ENCODE assay signal across 1 cellular context in the genomic region with DNA sequence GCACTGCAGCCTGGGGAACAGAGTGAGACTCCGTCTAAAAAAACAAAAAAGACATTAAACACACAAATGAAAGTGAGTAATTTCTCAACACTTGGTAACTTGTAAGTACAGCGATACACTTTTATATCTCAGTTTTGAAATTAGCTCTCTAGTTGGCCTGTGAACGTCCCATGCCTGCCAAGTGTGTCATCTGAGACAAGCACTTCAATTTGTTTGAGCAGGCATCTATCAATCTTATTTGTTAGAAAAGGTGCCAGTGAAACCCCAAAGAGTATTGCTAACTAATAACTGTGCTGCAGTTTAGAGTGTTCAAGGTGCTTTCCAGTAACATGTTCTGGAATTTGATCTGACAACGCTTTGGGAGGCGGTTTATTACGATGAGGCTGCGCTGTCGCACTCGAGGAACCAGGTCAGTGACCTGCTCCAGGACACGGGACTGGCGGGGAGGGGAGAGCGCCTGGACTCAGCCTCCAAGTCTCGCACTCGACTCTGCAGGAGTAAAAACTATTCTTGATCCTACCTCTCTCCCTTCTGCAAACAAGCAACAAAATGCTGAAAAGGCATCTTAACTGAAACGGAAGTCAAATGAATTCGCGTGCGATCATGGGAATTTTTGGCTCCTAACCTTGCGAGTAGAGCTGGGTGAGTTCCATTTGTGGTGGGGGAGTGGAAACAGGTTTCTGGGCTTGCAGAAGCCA.
TF ChIP-seq lines count a peak whose summit lies in the region.

No MANE protein-coding gene starts in this region.

TF ChIP-seq in HepG2, 621 proteins besides CTCF, POLR2A, EP300 and RAD21 (continued from another document and continues in another):
- no peak for TF ChIP-seq ZNF782 (CRISPR knock-in tag; IDR thresholded peaks at IDR 0.05; ENCODE audit: borderline replicate concordance)
- TF ChIP-seq MED1 (CRISPR knock-in tag; IDR thresholded peaks at IDR 0.05) = no peak; the same call in 1 of the 2 replicates
- no peak for TF ChIP-seq PPARG (CRISPR knock-in tag; conservative IDR thresholded peaks at IDR 0.05)
- TF ChIP-seq, protein P1, sequence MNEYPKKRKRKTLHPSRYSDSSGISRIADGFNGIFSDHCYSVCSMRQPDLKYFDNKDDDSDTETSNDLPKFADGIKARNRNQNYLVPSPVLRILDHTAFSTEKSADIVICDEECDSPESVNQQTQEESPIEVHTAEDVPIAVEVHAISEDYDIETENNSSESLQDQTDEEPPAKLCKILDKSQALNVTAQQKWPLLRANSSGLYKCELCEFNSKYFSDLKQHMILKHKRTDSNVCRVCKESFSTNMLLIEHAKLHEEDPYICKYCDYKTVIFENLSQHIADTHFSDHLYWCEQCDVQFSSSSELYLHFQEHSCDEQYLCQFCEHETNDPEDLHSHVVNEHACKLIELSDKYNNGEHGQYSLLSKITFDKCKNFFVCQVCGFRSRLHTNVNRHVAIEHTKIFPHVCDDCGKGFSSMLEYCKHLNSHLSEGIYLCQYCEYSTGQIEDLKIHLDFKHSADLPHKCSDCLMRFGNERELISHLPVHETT (CRISPR knock-in tag; conservative IDR thresholded peaks at IDR 0.05) = no peak
- TF ChIP-seq, protein P2, sequence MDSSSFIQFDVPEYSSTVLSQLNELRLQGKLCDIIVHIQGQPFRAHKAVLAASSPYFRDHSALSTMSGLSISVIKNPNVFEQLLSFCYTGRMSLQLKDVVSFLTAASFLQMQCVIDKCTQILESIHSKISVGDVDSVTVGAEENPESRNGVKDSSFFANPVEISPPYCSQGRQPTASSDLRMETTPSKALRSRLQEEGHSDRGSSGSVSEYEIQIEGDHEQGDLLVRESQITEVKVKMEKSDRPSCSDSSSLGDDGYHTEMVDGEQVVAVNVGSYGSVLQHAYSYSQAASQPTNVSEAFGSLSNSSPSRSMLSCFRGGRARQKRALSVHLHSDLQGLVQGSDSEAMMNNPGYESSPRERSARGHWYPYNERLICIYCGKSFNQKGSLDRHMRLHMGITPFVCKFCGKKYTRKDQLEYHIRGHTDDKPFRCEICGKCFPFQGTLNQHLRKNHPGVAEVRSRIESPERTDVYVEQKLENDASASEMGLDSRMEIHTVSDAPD (CRISPR knock-in tag; IDR thresholded peaks at IDR 0.05) = 0 out of 2 replicates have a peak, but pooled peaks have one; percentile 38
- peak; percentile 60 to 68; a peak in 3 of 4 replicates for TF ChIP-seq NR2F1 (CRISPR knock-in tag; IDR thresholded peaks at IDR 0.05)
- TF ChIP-seq, protein P3, sequence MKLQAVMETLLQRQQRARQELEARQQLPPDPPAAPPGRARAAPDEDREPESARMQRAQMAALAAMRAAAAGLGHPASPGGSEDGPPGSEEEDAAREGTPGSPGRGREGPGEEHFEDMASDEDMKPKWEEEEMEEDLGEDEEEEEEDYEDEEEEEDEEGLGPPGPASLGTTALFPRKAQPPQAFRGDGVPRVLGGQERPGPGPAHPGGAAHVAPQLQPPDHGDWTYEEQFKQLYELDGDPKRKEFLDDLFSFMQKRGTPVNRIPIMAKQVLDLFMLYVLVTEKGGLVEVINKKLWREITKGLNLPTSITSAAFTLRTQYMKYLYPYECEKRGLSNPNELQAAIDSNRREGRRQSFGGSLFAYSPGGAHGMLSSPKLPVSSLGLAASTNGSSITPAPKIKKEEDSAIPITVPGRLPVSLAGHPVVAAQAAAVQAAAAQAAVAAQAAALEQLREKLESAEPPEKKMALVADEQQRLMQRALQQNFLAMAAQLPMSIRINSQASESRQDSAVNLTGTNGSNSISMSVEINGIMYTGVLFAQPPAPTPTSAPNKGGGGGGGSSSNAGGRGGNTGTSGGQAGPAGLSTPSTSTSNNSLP (IDR thresholded peaks at IDR 0.05; ENCODE audit: low read depth, low read length) = no peak
- no peak for TF ChIP-seq MEIS1 (CRISPR knock-in tag; IDR thresholded peaks at IDR 0.05; ENCODE audit: borderline replicate concordance)
- TF ChIP-seq ZNF317 (CRISPR knock-in tag; IDR thresholded peaks at IDR 0.05) = 0 out of 2 replicates have a peak, but pooled peaks have one; percentile 21
- TF ChIP-seq ESRRA (CRISPR knock-in tag; IDR thresholded peaks at IDR 0.05; ENCODE audit: low read depth) = no peak; the same call in 1 of the 2 replicates
- TF ChIP-seq ZNF263 (CRISPR knock-in tag; IDR thresholded peaks at IDR 0.05) = no peak
- TF ChIP-seq, protein P4, sequence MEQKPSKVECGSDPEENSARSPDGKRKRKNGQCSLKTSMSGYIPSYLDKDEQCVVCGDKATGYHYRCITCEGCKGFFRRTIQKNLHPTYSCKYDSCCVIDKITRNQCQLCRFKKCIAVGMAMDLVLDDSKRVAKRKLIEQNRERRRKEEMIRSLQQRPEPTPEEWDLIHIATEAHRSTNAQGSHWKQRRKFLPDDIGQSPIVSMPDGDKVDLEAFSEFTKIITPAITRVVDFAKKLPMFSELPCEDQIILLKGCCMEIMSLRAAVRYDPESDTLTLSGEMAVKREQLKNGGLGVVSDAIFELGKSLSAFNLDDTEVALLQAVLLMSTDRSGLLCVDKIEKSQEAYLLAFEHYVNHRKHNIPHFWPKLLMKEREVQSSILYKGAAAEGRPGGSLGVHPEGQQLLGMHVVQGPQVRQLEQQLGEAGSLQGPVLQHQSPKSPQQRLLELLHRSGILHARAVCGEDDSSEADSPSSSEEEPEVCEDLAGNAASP (CRISPR knock-in tag; IDR thresholded peaks at IDR 0.05; ENCODE audit: borderline replicate concordance) = peak; percentile 30; the same call in 1 of the 2 replicates
- TF ChIP-seq SOX5 (CRISPR knock-in tag; IDR thresholded peaks at IDR 0.05; ENCODE audit: borderline replicate concordance) = no peak
- no peak for TF ChIP-seq FOXP1 (IDR thresholded peaks at IDR 0.05)
- no peak for TF ChIP-seq FOXP1 (CRISPR knock-in tag; IDR thresholded peaks at IDR 0.05)
- TF ChIP-seq, protein P5, sequence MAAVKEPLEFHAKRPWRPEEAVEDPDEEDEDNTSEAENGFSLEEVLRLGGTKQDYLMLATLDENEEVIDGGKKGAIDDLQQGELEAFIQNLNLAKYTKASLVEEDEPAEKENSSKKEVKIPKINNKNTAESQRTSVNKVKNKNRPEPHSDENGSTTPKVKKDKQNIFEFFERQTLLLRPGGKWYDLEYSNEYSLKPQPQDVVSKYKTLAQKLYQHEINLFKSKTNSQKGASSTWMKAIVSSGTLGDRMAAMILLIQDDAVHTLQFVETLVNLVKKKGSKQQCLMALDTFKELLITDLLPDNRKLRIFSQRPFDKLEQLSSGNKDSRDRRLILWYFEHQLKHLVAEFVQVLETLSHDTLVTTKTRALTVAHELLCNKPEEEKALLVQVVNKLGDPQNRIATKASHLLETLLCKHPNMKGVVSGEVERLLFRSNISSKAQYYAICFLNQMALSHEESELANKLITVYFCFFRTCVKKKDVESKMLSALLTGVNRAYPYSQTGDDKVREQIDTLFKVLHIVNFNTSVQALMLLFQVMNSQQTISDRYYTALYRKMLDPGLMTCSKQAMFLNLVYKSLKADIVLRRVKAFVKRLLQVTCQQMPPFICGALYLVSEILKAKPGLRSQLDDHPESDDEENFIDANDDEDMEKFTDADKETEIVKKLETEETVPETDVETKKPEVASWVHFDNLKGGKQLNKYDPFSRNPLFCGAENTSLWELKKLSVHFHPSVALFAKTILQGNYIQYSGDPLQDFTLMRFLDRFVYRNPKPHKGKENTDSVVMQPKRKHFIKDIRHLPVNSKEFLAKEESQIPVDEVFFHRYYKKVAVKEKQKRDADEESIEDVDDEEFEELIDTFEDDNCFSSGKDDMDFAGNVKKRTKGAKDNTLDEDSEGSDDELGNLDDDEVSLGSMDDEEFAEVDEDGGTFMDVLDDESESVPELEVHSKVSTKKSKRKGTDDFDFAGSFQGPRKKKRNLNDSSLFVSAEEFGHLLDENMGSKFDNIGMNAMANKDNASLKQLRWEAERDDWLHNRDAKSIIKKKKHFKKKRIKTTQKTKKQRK (IDR thresholded peaks at IDR 0.05; ENCODE audit: low read length) = no peak
- TF ChIP-seq KDM1A (CRISPR knock-in tag; IDR thresholded peaks at IDR 0.05) = no peak
- peak; percentile 4; the same call in 1 of the 2 replicates for TF ChIP-seq ZSCAN21 (CRISPR knock-in tag; IDR thresholded peaks at IDR 0.05; ENCODE audit: borderline replicate concordance)
- TF ChIP-seq ZBTB20 (CRISPR knock-in tag; IDR thresholded peaks at IDR 0.05; ENCODE audit: borderline replicate concordance, low read depth) = no peak
- no peak for TF ChIP-seq TAF15 (IDR thresholded peaks at IDR 0.05; ENCODE audit: low read depth, low read length, poor library complexity, severe bottlenecking)
- TF ChIP-seq ZNF629 (CRISPR knock-in tag; conservative IDR thresholded peaks at IDR 0.05) = no peak
- TF ChIP-seq ERF (CRISPR knock-in tag; IDR thresholded peaks at IDR 0.05) = no peak
- TF ChIP-seq FOXM1 (CRISPR knock-in tag; IDR thresholded peaks at IDR 0.05) = no peak
- peak; percentile 62; the same call in 1 of the 2 replicates for TF ChIP-seq BHLHE40 (IDR thresholded peaks at IDR 0.05; ENCODE audit: low read length)
- TF ChIP-seq ZNF883 (CRISPR knock-in tag; IDR thresholded peaks at IDR 0.05; ENCODE audit: not compliant biosample characterization) = no peak
- no peak for TF ChIP-seq TARDBP (CRISPR knock-in tag; IDR thresholded peaks at IDR 0.05)
- TF ChIP-seq ZNF160 (CRISPR knock-in tag; IDR thresholded peaks at IDR 0.05) = no peak
- no peak for TF ChIP-seq HMGA1 (CRISPR knock-in tag; conservative IDR thresholded peaks at IDR 0.05)
- TF ChIP-seq, protein P6, sequence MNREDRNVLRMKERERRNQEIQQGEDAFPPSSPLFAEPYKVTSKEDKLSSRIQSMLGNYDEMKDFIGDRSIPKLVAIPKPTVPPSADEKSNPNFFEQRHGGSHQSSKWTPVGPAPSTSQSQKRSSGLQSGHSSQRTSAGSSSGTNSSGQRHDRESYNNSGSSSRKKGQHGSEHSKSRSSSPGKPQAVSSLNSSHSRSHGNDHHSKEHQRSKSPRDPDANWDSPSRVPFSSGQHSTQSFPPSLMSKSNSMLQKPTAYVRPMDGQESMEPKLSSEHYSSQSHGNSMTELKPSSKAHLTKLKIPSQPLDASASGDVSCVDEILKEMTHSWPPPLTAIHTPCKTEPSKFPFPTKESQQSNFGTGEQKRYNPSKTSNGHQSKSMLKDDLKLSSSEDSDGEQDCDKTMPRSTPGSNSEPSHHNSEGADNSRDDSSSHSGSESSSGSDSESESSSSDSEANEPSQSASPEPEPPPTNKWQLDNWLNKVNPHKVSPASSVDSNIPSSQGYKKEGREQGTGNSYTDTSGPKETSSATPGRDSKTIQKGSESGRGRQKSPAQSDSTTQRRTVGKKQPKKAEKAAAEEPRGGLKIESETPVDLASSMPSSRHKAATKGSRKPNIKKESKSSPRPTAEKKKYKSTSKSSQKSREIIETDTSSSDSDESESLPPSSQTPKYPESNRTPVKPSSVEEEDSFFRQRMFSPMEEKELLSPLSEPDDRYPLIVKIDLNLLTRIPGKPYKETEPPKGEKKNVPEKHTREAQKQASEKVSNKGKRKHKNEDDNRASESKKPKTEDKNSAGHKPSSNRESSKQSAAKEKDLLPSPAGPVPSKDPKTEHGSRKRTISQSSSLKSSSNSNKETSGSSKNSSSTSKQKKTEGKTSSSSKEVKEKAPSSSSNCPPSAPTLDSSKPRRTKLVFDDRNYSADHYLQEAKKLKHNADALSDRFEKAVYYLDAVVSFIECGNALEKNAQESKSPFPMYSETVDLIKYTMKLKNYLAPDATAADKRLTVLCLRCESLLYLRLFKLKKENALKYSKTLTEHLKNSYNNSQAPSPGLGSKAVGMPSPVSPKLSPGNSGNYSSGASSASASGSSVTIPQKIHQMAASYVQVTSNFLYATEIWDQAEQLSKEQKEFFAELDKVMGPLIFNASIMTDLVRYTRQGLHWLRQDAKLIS (CRISPR knock-in tag; IDR thresholded peaks at IDR 0.05) = no peak
- TF ChIP-seq ZNF282 (IDR thresholded peaks at IDR 0.05; ENCODE audit: partially characterized antibody) = no peak
- TF ChIP-seq, protein P7, sequence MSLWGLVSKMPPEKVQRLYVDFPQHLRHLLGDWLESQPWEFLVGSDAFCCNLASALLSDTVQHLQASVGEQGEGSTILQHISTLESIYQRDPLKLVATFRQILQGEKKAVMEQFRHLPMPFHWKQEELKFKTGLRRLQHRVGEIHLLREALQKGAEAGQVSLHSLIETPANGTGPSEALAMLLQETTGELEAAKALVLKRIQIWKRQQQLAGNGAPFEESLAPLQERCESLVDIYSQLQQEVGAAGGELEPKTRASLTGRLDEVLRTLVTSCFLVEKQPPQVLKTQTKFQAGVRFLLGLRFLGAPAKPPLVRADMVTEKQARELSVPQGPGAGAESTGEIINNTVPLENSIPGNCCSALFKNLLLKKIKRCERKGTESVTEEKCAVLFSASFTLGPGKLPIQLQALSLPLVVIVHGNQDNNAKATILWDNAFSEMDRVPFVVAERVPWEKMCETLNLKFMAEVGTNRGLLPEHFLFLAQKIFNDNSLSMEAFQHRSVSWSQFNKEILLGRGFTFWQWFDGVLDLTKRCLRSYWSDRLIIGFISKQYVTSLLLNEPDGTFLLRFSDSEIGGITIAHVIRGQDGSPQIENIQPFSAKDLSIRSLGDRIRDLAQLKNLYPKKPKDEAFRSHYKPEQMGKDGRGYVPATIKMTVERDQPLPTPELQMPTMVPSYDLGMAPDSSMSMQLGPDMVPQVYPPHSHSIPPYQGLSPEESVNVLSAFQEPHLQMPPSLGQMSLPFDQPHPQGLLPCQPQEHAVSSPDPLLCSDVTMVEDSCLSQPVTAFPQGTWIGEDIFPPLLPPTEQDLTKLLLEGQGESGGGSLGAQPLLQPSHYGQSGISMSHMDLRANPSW (CRISPR knock-in tag; IDR thresholded peaks at IDR 0.05; ENCODE audit: borderline replicate concordance) = no peak
- TF ChIP-seq, protein P8, sequence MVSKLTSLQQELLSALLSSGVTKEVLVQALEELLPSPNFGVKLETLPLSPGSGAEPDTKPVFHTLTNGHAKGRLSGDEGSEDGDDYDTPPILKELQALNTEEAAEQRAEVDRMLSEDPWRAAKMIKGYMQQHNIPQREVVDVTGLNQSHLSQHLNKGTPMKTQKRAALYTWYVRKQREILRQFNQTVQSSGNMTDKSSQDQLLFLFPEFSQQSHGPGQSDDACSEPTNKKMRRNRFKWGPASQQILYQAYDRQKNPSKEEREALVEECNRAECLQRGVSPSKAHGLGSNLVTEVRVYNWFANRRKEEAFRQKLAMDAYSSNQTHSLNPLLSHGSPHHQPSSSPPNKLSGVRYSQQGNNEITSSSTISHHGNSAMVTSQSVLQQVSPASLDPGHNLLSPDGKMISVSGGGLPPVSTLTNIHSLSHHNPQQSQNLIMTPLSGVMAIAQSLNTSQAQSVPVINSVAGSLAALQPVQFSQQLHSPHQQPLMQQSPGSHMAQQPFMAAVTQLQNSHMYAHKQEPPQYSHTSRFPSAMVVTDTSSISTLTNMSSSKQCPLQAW (CRISPR knock-in tag; IDR thresholded peaks at IDR 0.05) = peak; percentile 15; the same call in 1 of the 2 replicates
- TF ChIP-seq, protein P9, sequence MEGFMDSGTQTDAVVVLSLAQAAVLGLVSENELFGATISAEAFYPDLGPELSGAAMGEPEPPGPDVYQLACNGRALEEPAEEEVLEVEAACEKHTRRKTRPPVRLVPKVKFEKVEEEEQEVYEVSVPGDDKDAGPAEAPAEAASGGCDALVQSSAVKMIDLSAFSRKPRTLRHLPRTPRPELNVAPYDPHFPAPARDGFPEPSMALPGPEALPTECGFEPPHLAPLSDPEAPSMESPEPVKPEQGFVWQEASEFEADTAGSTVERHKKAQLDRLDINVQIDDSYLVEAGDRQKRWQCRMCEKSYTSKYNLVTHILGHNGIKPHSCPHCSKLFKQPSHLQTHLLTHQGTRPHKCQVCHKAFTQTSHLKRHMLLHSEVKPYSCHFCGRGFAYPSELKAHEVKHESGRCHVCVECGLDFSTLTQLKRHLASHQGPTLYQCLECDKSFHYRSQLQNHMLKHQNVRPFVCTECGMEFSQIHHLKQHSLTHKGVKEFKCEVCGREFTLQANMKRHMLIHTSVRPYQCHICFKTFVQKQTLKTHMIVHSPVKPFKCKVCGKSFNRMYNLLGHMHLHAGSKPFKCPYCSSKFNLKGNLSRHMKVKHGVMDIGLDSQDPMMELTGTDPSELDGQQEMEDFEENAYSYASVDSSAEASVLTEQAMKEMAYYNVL (CRISPR knock-in tag; IDR thresholded peaks at IDR 0.05; ENCODE audit: borderline replicate concordance) = 0 out of 2 replicates have a peak, but pooled peaks have one; percentile 35
- TF ChIP-seq GTF3A (CRISPR knock-in tag; conservative IDR thresholded peaks at IDR 0.05) = no peak
